19 cellular contexts compared by ENCODE assay signal in the genomic region with DNA sequence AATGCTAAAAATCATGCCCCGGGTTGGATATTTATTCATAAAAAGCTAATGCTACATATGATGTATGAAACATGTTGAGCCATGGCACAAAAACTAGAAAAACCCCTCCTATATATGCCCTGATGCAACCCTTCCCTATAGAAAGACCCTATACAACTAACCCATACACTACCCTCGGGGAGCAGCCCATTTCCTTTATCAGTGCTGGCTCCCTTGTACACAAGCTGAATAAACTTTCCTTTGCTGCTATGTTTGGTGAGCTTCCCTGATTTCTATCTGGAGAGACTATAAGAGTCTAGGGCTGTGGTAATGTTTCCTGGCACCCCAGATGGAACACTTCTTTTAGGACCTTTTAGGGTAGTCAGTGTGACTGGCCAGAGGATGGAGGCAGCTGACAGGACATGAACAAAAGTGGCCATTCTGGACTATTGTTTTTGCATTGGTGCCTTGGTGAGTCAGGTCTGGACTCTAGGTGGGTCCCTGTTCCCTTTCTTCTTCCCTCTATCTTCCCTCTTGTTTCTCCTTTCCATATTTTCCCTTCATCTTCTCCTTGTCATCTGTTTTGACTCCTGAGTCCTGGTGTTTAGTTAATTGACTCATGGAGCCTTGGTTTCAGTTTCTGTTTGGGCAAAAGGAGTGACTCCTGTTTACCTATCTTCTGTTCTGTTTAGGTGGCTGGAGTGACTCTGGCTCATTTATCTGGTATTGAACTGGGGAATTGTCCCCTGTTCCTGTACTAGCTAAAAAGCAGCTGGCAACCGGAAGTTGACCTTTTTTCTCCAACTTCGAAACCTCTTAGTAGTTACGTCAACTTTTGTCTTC.
A peak's percentile ranks its signal among the peaks of the same experiment; 100 is the strongest.
DNase-seq lines count a peak whose midpoint lies in the region; ATAC-seq and TF ChIP-seq lines count a peak whose summit lies in the region.
"Had no signal": no experiment of that assay in that cellular context is flagged by ENCODE, and none has a peak within 500 bp of the region (broad histone marks: within the 10 kb centered on the region; RNA-seq: fewer than 3 reads in every experiment).

No MANE protein-coding gene starts in this region.

- H3K9ac ChIP-seq in BLaER1: no peak overlapping the region

- in situ Hi-C loops in Panc1 (cut with HindIII; ENCODE audit: low pct_unique_long_range_greater_than_20kb, low sequenced_read_pairs): no loop called here

- H3K27me3 ChIP-seq in BLaER1 (no peaks in the 10 kb centered on the region), Panc1 (ENCODE audit: control insufficient read depth, insufficient read depth, low read length) (no peaks in the 10 kb centered on the region), kidney epithelial cell (ENCODE audit: control insufficient read depth, insufficient read depth, low read length) (no peaks in the 10 kb centered on the region), A673 (replicated peaks; ENCODE audit: insufficient read depth, low read depth, low read length, poor library complexity) (no peaks in the 10 kb centered on the region)
- H3K27me3 ChIP-seq: BE2C had no signal

- peak; percentile 39 for ATAC-seq in HG02610 (IDR thresholded peaks at IDR 0.05; ENCODE audit: unreplicated experiment)
- ATAC-seq in Panc1: no peak

- BruUV-seq in Panc1 (replicated peaks; lab: Mats Ljungman, UMichigan) (no TSS peak), A673 (replicated peaks; lab: Mats Ljungman, UMichigan) (no TSS peak)

- no peaks in the 10 kb centered on the region for H4K20me1 ChIP-seq in BLaER1

- CTCF ChIA-PET in Panc1 (lab: Charles Lee) (no interaction called here), A673 (lab: Charles Lee) (no interaction called here)

- intact Hi-C loops in Panc1 (cut with micrococcal nuclease; ENCODE audit: unreplicated experiment): no loop called here
- intact Hi-C loops in A673 (cut with micrococcal nuclease; ENCODE audit: unreplicated experiment): no loop called here

- H3K9me3 ChIP-seq in BLaER1: no peaks in the 10 kb centered on the region
- no peaks in the 10 kb centered on the region for H3K9me3 ChIP-seq in Panc1 (ENCODE audit: control insufficient read depth, insufficient read depth, low read depth, low read length)
- H3K9me3 ChIP-seq in A673 (ENCODE audit: low read depth, low read length, poor library complexity, severe bottlenecking): no peaks in the 10 kb centered on the region
- H3K9me3 ChIP-seq: BE2C had no signal

- POLR2A ChIA-PET in Panc1 (lab: Charles Lee): no interaction called here
- POLR2A ChIA-PET in A673 (lab: Charles Lee; ENCODE audit: low non-redundant PET): no interaction called here

- H3K4me3 ChIP-seq in BLaER1 (no peak overlapping the region), Panc1 (ENCODE audit: low read depth in 2 of 2, low read length in 2 of 2) (no peak overlapping the region), kidney epithelial cell (ENCODE audit: low read depth, low read length) (no peak overlapping the region), A673 (ENCODE audit: low read depth, low read length, poor library complexity, severe bottlenecking) (no peak overlapping the region)

- H3K4me2 ChIP-seq in BLaER1: peak overlapping the region; percentile 16; the same call in 1 of the 2 replicates

- DNase-seq in Panc1 (ENCODE audit: low read depth, low spot score) (peak; percentile 5), kidney epithelial cell (ENCODE audit: low read depth) (peak; percentile 1), middle frontal gyrus (ENCODE audit: extremely low spot score, low spot score) (no peak), A673 (ENCODE audit: low spot score) (no peak), SIG-M5 treated with dmso at 0.1 percent for 504 hours (lab: John Stamatoyannopoulos, UW; ENCODE audit: unreplicated experiment) (no peak)
- DNase-seq in effector CD8-positive, alpha-beta T cell (lab: John Stamatoyannopoulos, UW): no peak
- DNase-seq: activated CD8-positive, alpha-beta memory T cell treated with anti-CD3 and anti-CD28 coated beads for 24 hours; activated effector memory CD4-positive, alpha-beta T cell treated with Interleukin-2 at 50 U/mL for 16 hours; amygdala; BE2C; DMS79; glutamatergic neuron; NCI-H1694 treated with DMSO at 0.1 percent for 48 hours; NCI-H526 treated with DMSO at 0.1 percent for 48 hours; SIG-M5; stimulated activated naive CD4-positive, alpha-beta T cell treated with Interleukin-2 at 50 U/mL for 16 hours had no signal

- H3K4me1 ChIP-seq in BLaER1 (no peaks in the 10 kb centered on the region), Panc1 (ENCODE audit: control insufficient read depth, insufficient read depth, low read length) (no peaks in the 10 kb centered on the region), A673 (ENCODE audit: insufficient read depth, low read length, poor library complexity, severe bottlenecking) (no peaks in the 10 kb centered on the region)

- H3K36me3 ChIP-seq in BLaER1: no peaks in the 10 kb centered on the region
- no peaks in the 10 kb centered on the region for H3K36me3 ChIP-seq in Panc1 (ENCODE audit: control insufficient read depth, insufficient read depth, low read length)
- H3K36me3 ChIP-seq in kidney epithelial cell (ENCODE audit: control insufficient read depth, insufficient read depth, low read length): no peaks in the 10 kb centered on the region
- no peaks in the 10 kb centered on the region for H3K36me3 ChIP-seq in A673 (ENCODE audit: insufficient read depth, low read length, poor library complexity, severe bottlenecking)
- H3K36me3 ChIP-seq: BE2C had no signal

- no peak overlapping the region for H3K27ac ChIP-seq in BLaER1
- peak overlapping the region; percentile 39; the same call in 1 of the 2 replicates for H3K27ac ChIP-seq in Panc1 (ENCODE audit: low read length)
- H3K27ac ChIP-seq in A673 (ENCODE audit: low read depth, low read length, poor library complexity, severe bottlenecking): no peak overlapping the region
- H3K27ac ChIP-seq: VCaP had no signal

- TF ChIP-seq CTCF in Panc1 (IDR thresholded peaks at IDR 0.05) (no peak), kidney epithelial cell (IDR thresholded peaks at IDR 0.05; ENCODE audit: insufficient read depth, low read length, poor library complexity, severe bottlenecking) (no peak), A673 (conservative IDR thresholded peaks at IDR 0.05; ENCODE audit: low read depth, low read length) (no peak)

Comparison
In these comparisons a context has a peak if more than half of its experiments do, and no peak if none do; other contexts are left out.
1. DNase-seq: peak in Panc1 (single experiment) and kidney epithelial cell (single experiment); none in middle frontal gyrus (single experiment), effector CD8-positive, alpha-beta T cell (single experiment), A673 (single experiment) and SIG-M5 treated with dmso at 0.1 percent for 504 hours (single experiment).